ENCODE assay signal across 13 cellular contexts in genomic region chr4:53854991-53855885, GRCh38.
DNase-seq lines count a peak whose midpoint lies in the region; ATAC-seq and TF ChIP-seq lines count a peak whose summit lies in the region.
"Had no signal": no experiment of that assay in that cellular context is flagged by ENCODE, and none has a peak within 500 bp of the region (broad histone marks: within the 10 kb centered on the region; RNA-seq: fewer than 3 reads in every experiment).

No MANE protein-coding gene starts in this region.

- WGBS in aorta, 2 donors: 43 to 45% methylated on average over 7 of the region's 7 CpGs

- no peak overlapping the region for H3K4me3 ChIP-seq in breast epithelium
- H3K4me3 ChIP-seq in aorta (ENCODE audit: low read length in 2 of 2): no peak overlapping the region

- no peak for TF ChIP-seq POLR2A in breast epithelium (IDR thresholded peaks at IDR 0.05)

- H3K36me3 Mint-ChIP-seq in MCF 10A (ENCODE audit: insufficient read depth, unreplicated experiment): no peaks in the 10 kb centered on the region

- H3K4me3 Mint-ChIP-seq in MCF 10A (ENCODE audit: unreplicated experiment): no peak overlapping the region
- H3K4me3 Mint-ChIP-seq: T-helper 2 cell treated with Interferon-gamma antibody and Interleukin-4, amounts not matched to agents 5 μg/mL and 100 μg/mL, for 36 hours had no signal

- no peaks in the 10 kb centered on the region for H3K36me3 ChIP-seq in breast epithelium
- H3K36me3 ChIP-seq in aorta (ENCODE audit: control insufficient read depth in 1 of 2, insufficient read depth in 2 of 2, low read length in 1 of 2): no peaks in the 10 kb centered on the region

- no TSS peak for BruUV-seq in MCF 10A (replicated peaks; lab: Mats Ljungman, UMichigan)

- DNase-seq in MCF 10A (ENCODE audit: unreplicated experiment) (peak; percentile 39), breast epithelium (ENCODE audit: low spot score in 2 of 2) (no peak), astrocyte of the hippocampus (ENCODE audit: low read depth, low spot score) (peak; percentile 42), kidney glomerular epithelial cell (lab: John Stamatoyannopoulos, UW) (peak; percentile 29), aorta (no peak), HK-2 (ENCODE audit: unreplicated experiment) (no peak), mucosa of gallbladder (ENCODE audit: low spot score) (no peak)
- DNase-seq: 8988T, activated gamma-delta T cell, erythroblast, NCI-H2171 had no signal

- H3K27me3 ChIP-seq in breast epithelium: no peaks in the 10 kb centered on the region
- H3K27me3 ChIP-seq in aorta (ENCODE audit: control insufficient read depth in 1 of 2, insufficient read depth in 2 of 2, low read length in 1 of 2): no peaks in the 10 kb centered on the region

- no peak overlapping the region for H3K27ac Mint-ChIP-seq in MCF 10A (ENCODE audit: low read depth, unreplicated experiment)
- H3K27ac Mint-ChIP-seq: T-helper 2 cell treated with Interferon-gamma antibody and Interleukin-4, amounts not matched to agents 5 μg/mL and 100 μg/mL, for 36 hours had no signal

- POLR2A ChIA-PET in MCF 10A (lab: Yijun Ruan, JAX): no interaction called here

- H3K4me1 ChIP-seq in breast epithelium (no peaks in the 10 kb centered on the region), aorta (ENCODE audit: control insufficient read depth in 1 of 2, insufficient read depth in 2 of 2, low read length in 2 of 2) (peaks cover 0 to 3% of the 10 kb centered on the region in 2 donors)

- TF ChIP-seq CTCF in MCF 10A (IDR thresholded peaks at IDR 0.05; ENCODE audit: unreplicated experiment): no peak
- no peak for TF ChIP-seq CTCF in breast epithelium (IDR thresholded peaks at IDR 0.05)

- H3K9me3 ChIP-seq in breast epithelium (no peaks in the 10 kb centered on the region), aorta (ENCODE audit: control insufficient read depth, low read length) (no peaks in the 10 kb centered on the region)

- peak; percentile 76 for ATAC-seq in aorta (ENCODE audit: low FRiP score)
- ATAC-seq in HG02642 (IDR thresholded peaks at IDR 0.05; ENCODE audit: poor library complexity, unreplicated experiment): no peak

- intact Hi-C loops in MCF 10A (cut with micrococcal nuclease) (no loop called here), breast epithelium (cut with DNase I; ENCODE audit: low total_unique reads) (no loop called here), aorta (cut with DNase I) (no loop called here)

- peak overlapping the region in 1 of 2 donors; percentile 81 for H3K27ac ChIP-seq in breast epithelium
- H3K27ac ChIP-seq in aorta (ENCODE audit: low read depth in 1 of 2, low read length in 2 of 2): no peak overlapping the region

- no peaks in the 10 kb centered on the region for H3K27me3 Mint-ChIP-seq in MCF 10A (ENCODE audit: insufficient read depth, unreplicated experiment)

- no peaks in the 10 kb centered on the region for H3K9me3 Mint-ChIP-seq in MCF 10A (ENCODE audit: unreplicated experiment)
- H3K9me3 Mint-ChIP-seq: T-helper 2 cell treated with Interferon-gamma antibody and Interleukin-4, amounts not matched to agents 5 μg/mL and 100 μg/mL, for 36 hours had no signal

- CTCF ChIA-PET in MCF 10A (lab: Yijun Ruan, JAX): interaction anchor here (0.7 to 1.7 kb wide), 2 partner anchors 364 to 379 kb away, joined by 4 to 6 read pairs; no protein-coding TSS in a partner anchor

- H3K4me1 Mint-ChIP-seq in MCF 10A (ENCODE audit: insufficient read depth, unreplicated experiment): peaks cover 23% of the 10 kb centered on the region

Comparison
In these comparisons a context has a peak if more than half of its experiments do, and no peak if none do; other contexts are left out.
1. DNase-seq: peak in MCF 10A (single experiment), astrocyte of the hippocampus (single experiment) and kidney glomerular epithelial cell (single experiment); none in breast epithelium (0 of 2), aorta (0 of 2), HK-2 (single experiment) and mucosa of gallbladder (single experiment).